ENCODE assay signal across 13 cellular contexts in genomic region chr16:17275076-17275732, GRCh38.
A peak's percentile ranks its signal among the peaks of the same experiment; 100 is the strongest.
DNase-seq lines count a peak whose midpoint lies in the region; ATAC-seq, FAIRE-seq and TF ChIP-seq lines count a peak whose summit lies in the region.
"Had no signal": no experiment of that assay in that cellular context is flagged by ENCODE, and none has a peak within 500 bp of the region (broad histone marks: within the 10 kb centered on the region; RNA-seq: fewer than 3 reads in every experiment).

No MANE protein-coding gene starts in this region.

- no peaks in the 10 kb centered on the region for H3K27me3 Mint-ChIP-seq in natural killer cell treated with Interleukin-12 subunit alpha and Interleukin-12 subunit beta and Interleukin-15 and Interleukin-18, amount 100 ng/mL, for 72 hours
- H3K27me3 Mint-ChIP-seq in natural killer cell (ENCODE audit: low read depth in 2 of 2) = no peaks in the 10 kb centered on the region
- no peaks in the 10 kb centered on the region for H3K27me3 Mint-ChIP-seq in endodermal cell (ENCODE audit: insufficient read depth)

- H3K4me1 Mint-ChIP-seq in natural killer cell treated with Interleukin-12 subunit alpha and Interleukin-12 subunit beta and Interleukin-15 and Interleukin-18, amount 100 ng/mL, for 72 hours (ENCODE audit: low read depth in 2 of 2) = peaks cover 56 to 63% of the 10 kb centered on the region in 2 donors
- peaks cover 68 to 69% of the 10 kb centered on the region in 2 donors for H3K4me1 Mint-ChIP-seq in natural killer cell
- peaks cover 25% of the 10 kb centered on the region for H3K4me1 Mint-ChIP-seq in endodermal cell

- H3K36me3 ChIP-seq in esophagus (ENCODE audit: control insufficient read depth in 2 of 2, insufficient read depth in 2 of 2, low read length in 1 of 2) (no peaks in the 10 kb centered on the region), endodermal cell (ENCODE audit: control insufficient read depth, insufficient read depth, low read length) (no peaks in the 10 kb centered on the region)

- H3K27ac Mint-ChIP-seq in natural killer cell treated with Interleukin-12 subunit alpha and Interleukin-12 subunit beta and Interleukin-15 and Interleukin-18, amount 100 ng/mL, for 72 hours = peak overlapping the region; percentile 81 to 99
- H3K27ac Mint-ChIP-seq in natural killer cell = peak overlapping the region in 1 of 2 donors; percentile 78
- H3K27ac Mint-ChIP-seq in endodermal cell = no peak overlapping the region

- POLR2A ChIA-PET in RWPE1 (lab: Yijun Ruan, JAX; ENCODE audit: low non-redundant PET) = no interaction called here

- DNase-seq in natural killer cell treated with Interleukin-12 subunit alpha and Interleukin-12 subunit beta and Interleukin-15 and Interleukin-18, amount 100 ng/mL, for 72 hours (ENCODE audit: low spot score) = no peak
- DNase-seq in natural killer cell (no peak), RWPE1 (ENCODE audit: low spot score) (peak; percentile 35), urothelium cell line (ENCODE audit: low spot score) (peak; percentile 50), AG08395 (ENCODE audit: low spot score) (no peak), GDM1 (lab: John Stamatoyannopoulos, UW) (no peak), endodermal cell (no peak)
- DNase-seq: amygdala; GOT3; occipital lobe; stimulated activated CD4-positive, alpha-beta T cell treated with anti-CD3 and anti-CD28 coated beads, Interleukin-4, amount 100 ng/mL, for 4 hours had no signal

- TF ChIP-seq CTCF in natural killer cell (IDR thresholded peaks at IDR 0.05) (no peak), RWPE1 (conservative IDR thresholded peaks at IDR 0.05; ENCODE audit: low read depth) (no peak), endodermal cell (conservative IDR thresholded peaks at IDR 0.05) (no peak)

- no peak for FAIRE-seq in urothelium cell line (lab: Jason Lieb, UNC)

- WGBS in esophagus, 2 donors = 71 to 85% methylated on average over 4 of the region's 4 CpGs
- 86 to 88% methylated on average over 2 to 3 of the region's 4 CpGs for WGBS in endodermal cell (ENCODE audit: insufficient coverage in 1 of 2, insufficient read length in 1 of 2), 2 experiments

- ATAC-seq in natural killer cell treated with Interleukin-12 subunit alpha and Interleukin-12 subunit beta and Interleukin-15 and Interleukin-18, amount 100 ng/mL, for 72 hours = peak in 1 of 2 donors; percentile 2
- no peak for ATAC-seq in natural killer cell

- H3K9me3 ChIP-seq in esophagus (ENCODE audit: control insufficient read depth in 2 of 2, insufficient read depth in 1 of 2, low read depth in 1 of 2, low read length in 1 of 2) (no peaks in the 10 kb centered on the region), endodermal cell (ENCODE audit: control insufficient read depth, low read length) (no peaks in the 10 kb centered on the region)

- CTCF ChIA-PET in RWPE1 (lab: Yijun Ruan, JAX) = no interaction called here

- no peak overlapping the region for H3K9ac ChIP-seq in endodermal cell (ENCODE audit: extremely low read depth, low read length, poor library complexity, severe bottlenecking)

- intact Hi-C loops in natural killer cell (cut with micrococcal nuclease) = loop anchor here (10.0 kb wide), 1 partner anchor 140 kb away; no protein-coding TSS in a partner anchor

- H3K36me3 Mint-ChIP-seq in natural killer cell treated with Interleukin-12 subunit alpha and Interleukin-12 subunit beta and Interleukin-15 and Interleukin-18, amount 100 ng/mL, for 72 hours = no peaks in the 10 kb centered on the region
- H3K36me3 Mint-ChIP-seq in natural killer cell (no peaks in the 10 kb centered on the region), endodermal cell (ENCODE audit: low read depth) (peaks cover 1% of the 10 kb centered on the region)

- H3K4me3 Mint-ChIP-seq in natural killer cell treated with Interleukin-12 subunit alpha and Interleukin-12 subunit beta and Interleukin-15 and Interleukin-18, amount 100 ng/mL, for 72 hours = peak overlapping the region; percentile 74
- no peak overlapping the region for H3K4me3 Mint-ChIP-seq in natural killer cell
- no peak overlapping the region for H3K4me3 Mint-ChIP-seq in endodermal cell

- H3K27ac ChIP-seq in RWPE1 (no peak overlapping the region), esophagus (ENCODE audit: low read depth in 2 of 2, low read length in 1 of 2) (peak overlapping the region; percentile 63 to 93), endodermal cell (ENCODE audit: low read depth, low read length) (no peak overlapping the region)
- H3K27ac ChIP-seq: VCaP had no signal

- no peaks in the 10 kb centered on the region for H3K9me3 Mint-ChIP-seq in natural killer cell treated with Interleukin-12 subunit alpha and Interleukin-12 subunit beta and Interleukin-15 and Interleukin-18, amount 100 ng/mL, for 72 hours
- H3K9me3 Mint-ChIP-seq in natural killer cell (no peaks in the 10 kb centered on the region), endodermal cell (no peaks in the 10 kb centered on the region)

- H3K27me3 ChIP-seq in esophagus (ENCODE audit: control insufficient read depth in 1 of 2, insufficient read depth in 2 of 2, low read length in 2 of 2) (no peaks in the 10 kb centered on the region), endodermal cell (ENCODE audit: control insufficient read depth, insufficient read depth, low read length, poor library complexity, severe bottlenecking) (no peaks in the 10 kb centered on the region)

- H3K4me1 ChIP-seq in esophagus (ENCODE audit: control insufficient read depth in 2 of 2, insufficient read depth in 2 of 2, low read length in 1 of 2) = peaks cover 4 to 6% of the 10 kb centered on the region in 2 donors
- H3K4me1 ChIP-seq in endodermal cell (ENCODE audit: control insufficient read depth, insufficient read depth, low read length) = no peaks in the 10 kb centered on the region

- no peak overlapping the region for H3K4me3 ChIP-seq in esophagus (ENCODE audit: low read depth in 1 of 2, low read length in 2 of 2)
- no peak overlapping the region for H3K4me3 ChIP-seq in endodermal cell (ENCODE audit: low read length)

Comparison
In these comparisons a context has a peak if more than half of its experiments do, and no peak if none do; other contexts are left out.
1. DNase-seq: peak in RWPE1 (single experiment) and urothelium cell line (single experiment); none in natural killer cell treated with Interleukin-12 subunit alpha and Interleukin-12 subunit beta and Interleukin-15 and Interleukin-18, amount 100 ng/mL, for 72 hours (single experiment), natural killer cell (single experiment), AG08395 (single experiment), GDM1 (single experiment) and endodermal cell (single experiment).
2. H3K27ac ChIP-seq: peak in esophagus (2 of 2); none in RWPE1 (single experiment) and endodermal cell (single experiment).